Comparison of ENCODE assay signal across 8 cellular contexts in the genomic region with DNA sequence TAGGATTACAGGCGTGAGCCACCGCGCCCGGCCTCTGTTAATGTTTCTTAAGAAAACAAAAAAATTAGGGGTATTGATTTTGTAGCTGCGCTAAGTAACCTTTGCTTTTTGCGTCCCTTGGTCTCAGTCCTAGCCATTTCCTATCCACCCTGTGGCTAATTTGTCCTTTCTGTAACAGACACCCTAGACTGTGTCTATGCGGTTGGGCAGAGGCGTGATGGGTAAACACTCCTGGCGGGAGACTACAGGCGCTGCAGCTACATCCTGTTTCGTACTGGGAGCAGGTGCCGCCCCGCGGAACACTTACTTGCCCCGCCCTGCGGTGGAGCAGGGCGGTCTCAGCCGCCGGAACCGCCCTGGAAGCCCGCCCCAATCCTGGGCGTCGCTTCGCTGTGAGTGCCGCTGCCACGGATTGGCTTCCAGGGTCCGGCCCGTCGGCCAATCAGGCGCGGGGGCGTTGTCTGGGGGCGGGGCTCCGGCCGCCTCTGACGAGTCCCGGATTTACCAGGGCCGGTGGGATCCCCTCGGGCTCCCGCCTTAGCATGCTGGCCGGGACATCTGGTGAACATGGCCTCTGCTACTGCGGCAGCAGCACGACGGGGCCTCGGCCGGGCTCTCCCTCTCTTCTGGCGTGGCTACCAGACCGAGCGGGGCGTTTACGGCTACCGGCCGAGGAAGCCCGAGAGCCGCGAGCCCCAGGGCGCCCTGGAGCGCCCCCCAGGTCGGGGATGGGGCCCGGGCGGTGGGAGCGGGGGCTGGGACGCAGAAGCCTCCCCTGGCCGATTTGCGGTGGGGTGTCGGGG. TPM values are rescaled to one million over a fixed set of nuclear protein-coding genes. Genes with fewer than 3 reads are reported as not detected.
DNase-seq lines count a peak whose midpoint lies in the region; ATAC-seq, FAIRE-seq and TF ChIP-seq lines count a peak whose summit lies in the region.

A gene with protein sequence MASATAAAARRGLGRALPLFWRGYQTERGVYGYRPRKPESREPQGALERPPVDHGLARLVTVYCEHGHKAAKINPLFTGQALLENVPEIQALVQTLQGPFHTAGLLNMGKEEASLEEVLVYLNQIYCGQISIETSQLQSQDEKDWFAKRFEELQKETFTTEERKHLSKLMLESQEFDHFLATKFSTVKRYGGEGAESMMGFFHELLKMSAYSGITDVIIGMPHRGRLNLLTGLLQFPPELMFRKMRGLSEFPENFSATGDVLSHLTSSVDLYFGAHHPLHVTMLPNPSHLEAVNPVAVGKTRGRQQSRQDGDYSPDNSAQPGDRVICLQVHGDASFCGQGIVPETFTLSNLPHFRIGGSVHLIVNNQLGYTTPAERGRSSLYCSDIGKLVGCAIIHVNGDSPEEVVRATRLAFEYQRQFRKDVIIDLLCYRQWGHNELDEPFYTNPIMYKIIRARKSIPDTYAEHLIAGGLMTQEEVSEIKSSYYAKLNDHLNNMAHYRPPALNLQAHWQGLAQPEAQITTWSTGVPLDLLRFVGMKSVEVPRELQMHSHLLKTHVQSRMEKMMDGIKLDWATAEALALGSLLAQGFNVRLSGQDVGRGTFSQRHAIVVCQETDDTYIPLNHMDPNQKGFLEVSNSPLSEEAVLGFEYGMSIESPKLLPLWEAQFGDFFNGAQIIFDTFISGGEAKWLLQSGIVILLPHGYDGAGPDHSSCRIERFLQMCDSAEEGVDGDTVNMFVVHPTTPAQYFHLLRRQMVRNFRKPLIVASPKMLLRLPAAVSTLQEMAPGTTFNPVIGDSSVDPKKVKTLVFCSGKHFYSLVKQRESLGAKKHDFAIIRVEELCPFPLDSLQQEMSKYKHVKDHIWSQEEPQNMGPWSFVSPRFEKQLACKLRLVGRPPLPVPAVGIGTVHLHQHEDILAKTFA (plus strand): TSS at position 488 of the 803 bp plus-strand sequence. CDS start 80 bp downstream, at position 568.

- H3K4me3 ChIP-seq in kidney (ENCODE audit: low read length in 2 of 2), result peak within 1 kb of the TSS; percentile 85 to 93

- peak; percentile 43 for TF ChIP-seq CTCF in kidney (IDR thresholded peaks at IDR 0.05; ENCODE audit: borderline replicate concordance, extremely low read depth, insufficient read depth)

- intact Hi-C loops in kidney (cut with DNase I), result no loop called here

- ATAC-seq in GM19043 (IDR thresholded peaks at IDR 0.05; ENCODE audit: low read depth, unreplicated experiment) (peak; percentile 97), HG03378 (IDR thresholded peaks at IDR 0.05; ENCODE audit: unreplicated experiment) (peak; percentile 96)

- FAIRE-seq in kidney (lab: Jason Lieb, UNC), result peak; percentile 85

- peak within 1 kb of the TSS; percentile 55 to 81 for H3K9ac ChIP-seq in kidney (ENCODE audit: low read length in 2 of 2)

- peaks cover 0 to 5% of the 10 kb centered on the region in 2 donors for H3K4me1 ChIP-seq in kidney (ENCODE audit: control insufficient read depth in 1 of 2, insufficient read depth in 1 of 2, low read depth in 1 of 2, low read length in 2 of 2)

- peak; percentile 99 for DNase-seq in Ammon's horn (ENCODE audit: low spot score)
- peak; percentile 95 for DNase-seq in NCI-H460 (ENCODE audit: extremely low read depth, low read depth)
- peak; percentile 100 for DNase-seq in activated CD4-positive, CD25-positive, alpha-beta regulatory T cell treated with anti-CD3 and anti-CD28 coated beads, Interleukin-2, amount 50 U/mL, for 72 hours
- peak; percentile 100 for DNase-seq in cerebellum (ENCODE audit: low spot score)
- peak; percentile 99 for DNase-seq in kidney
- DNase-seq in stimulated activated CD4-positive, alpha-beta T cell treated with anti-CD3 and anti-CD28 coated beads, Interleukin-15, amount 100 ng/mL, for 24 hours, result peak; percentile 100

- no peaks in the 10 kb centered on the region for H3K36me3 ChIP-seq in kidney (ENCODE audit: control insufficient read depth in 1 of 2, insufficient read depth in 2 of 2, low read length in 2 of 2)

- peak within 1 kb of the TSS; percentile 80 to 82 for H3K27ac ChIP-seq in kidney (ENCODE audit: low read depth in 2 of 2, low read length in 2 of 2)

- no peaks in the 10 kb centered on the region for H3K9me3 ChIP-seq in kidney (ENCODE audit: control insufficient read depth in 1 of 2, low read length in 2 of 2)

RNA-seq across cellular contexts. Expression of the gene that starts here (rescaled TPM):
- total RNA-seq in NCI-H460 (2014; rRNA removed; shearing (Covaris generic)), result 10.0 and 10.1 TPM in 2 replicates
- 12.2 and 16.0 TPM in 2 replicates for polyA plus RNA-seq in NCI-H460 (2014; cell fraction: nucleus; rRNA removed)
- 54.3 TPM for total RNA-seq in cerebellum
- total RNA-seq in kidney, result 28.0 TPM
- 21.5 TPM for polyA plus RNA-seq in kidney (ENCODE audit: insufficient read depth, low read depth, low replicate concordance)

Comparison
In these comparisons a context has a peak if more than half of its experiments do, and no peak if none do; other contexts are left out.
1. Peak in every context shown above with its lines: DNase-seq, ATAC-seq, H3K4me3 ChIP-seq and H3K27ac ChIP-seq.